Comparison of ENCODE assay signal across 8 cellular contexts in genomic region chr4:1721666-1722550, GRCh38. TPM values are rescaled to one million over a fixed set of nuclear protein-coding genes. Genes with fewer than 3 reads are reported as not detected.
DNase-seq lines count a peak whose midpoint lies in the region; ATAC-seq, FAIRE-seq and TF ChIP-seq lines count a peak whose summit lies in the region.

No MANE protein-coding gene starts in this region.

- no peaks in the 10 kb centered on the region for H3K9me3 Mint-ChIP-seq in T-helper 1 cell treated with Interleukin-12 subunit alpha and Interleukin-12 subunit beta and Interleukin-4 antibody, amounts not matched to agents 30 μg/mL and 1 μg/mL, for 36 hours
- H3K9me3 Mint-ChIP-seq in endothelial cell (ENCODE audit: unreplicated experiment): no peaks in the 10 kb centered on the region

- peaks cover 0 to 4% (median 0%) of the 10 kb centered on the region in 3 donors for H3K36me3 ChIP-seq in pancreas

- no peak for TF ChIP-seq CTCF in endothelial cell (IDR thresholded peaks at IDR 0.05; ENCODE audit: unreplicated experiment)
- TF ChIP-seq CTCF in pancreas (IDR thresholded peaks at IDR 0.05): no peak

- H3K27ac ChIP-seq in pancreas: no peak overlapping the region

- H3K4me1 Mint-ChIP-seq in T-helper 1 cell treated with Interleukin-12 subunit alpha and Interleukin-12 subunit beta and Interleukin-4 antibody, amounts not matched to agents 30 μg/mL and 1 μg/mL, for 36 hours (ENCODE audit: low read depth): peaks cover 45% of the 10 kb centered on the region
- H3K4me1 Mint-ChIP-seq in endothelial cell (ENCODE audit: unreplicated experiment): peaks cover 21% of the 10 kb centered on the region

- H3K9me3 ChIP-seq in pancreas: no peaks in the 10 kb centered on the region

- H3K4me3 ChIP-seq in pancreas: peak overlapping the region; percentile 42 to 71 (median 55)

- DNase-seq in T-helper 1 cell (no peak), NCI-H69 (lab: John Stamatoyannopoulos, UW) (peak; percentile 54), endothelial cell (ENCODE audit: low spot score) (no peak), pancreas (peak in 3 of 6 donors; percentile 51 to 86 (median 77)), globus pallidus (ENCODE audit: low spot score) (no peak), HuH-7.5 (ENCODE audit: low spot score) (no peak)

- ATAC-seq in pancreas (no peak), GM21390 (IDR thresholded peaks at IDR 0.05; ENCODE audit: unreplicated experiment) (no peak)

- 3 to 7% methylated on average over 38 to 61 of the region's 61 CpGs for WGBS in pancreas, 2 donors

- H3K27me3 ChIP-seq in pancreas: no peaks in the 10 kb centered on the region

- H3K4me1 ChIP-seq in pancreas: peaks cover 0 to 29% (median 28%) of the 10 kb centered on the region in 3 donors

- peaks cover 37% of the 10 kb centered on the region for H3K36me3 Mint-ChIP-seq in T-helper 1 cell treated with Interleukin-12 subunit alpha and Interleukin-12 subunit beta and Interleukin-4 antibody, amounts not matched to agents 30 μg/mL and 1 μg/mL, for 36 hours (ENCODE audit: low read depth)
- peaks cover 4% of the 10 kb centered on the region for H3K36me3 Mint-ChIP-seq in endothelial cell (ENCODE audit: low read depth, unreplicated experiment)

- FAIRE-seq in pancreas (lab: Jason Lieb, UNC): no peak

- H3K4me3 Mint-ChIP-seq in T-helper 1 cell treated with Interleukin-12 subunit alpha and Interleukin-12 subunit beta and Interleukin-4 antibody, amounts not matched to agents 30 μg/mL and 1 μg/mL, for 36 hours: peak overlapping the region; percentile 95
- H3K4me3 Mint-ChIP-seq in endothelial cell (ENCODE audit: unreplicated experiment): peak overlapping the region; percentile 91

- H3K27me3 Mint-ChIP-seq in T-helper 1 cell treated with Interleukin-12 subunit alpha and Interleukin-12 subunit beta and Interleukin-4 antibody, amounts not matched to agents 30 μg/mL and 1 μg/mL, for 36 hours (ENCODE audit: low read depth): no peaks in the 10 kb centered on the region
- H3K27me3 Mint-ChIP-seq in endothelial cell (ENCODE audit: unreplicated experiment): peaks cover 16% of the 10 kb centered on the region

- intact Hi-C loops in pancreas (cut with DNase I): no loop called here

- H3K27ac Mint-ChIP-seq in T-helper 1 cell treated with Interleukin-12 subunit alpha and Interleukin-12 subunit beta and Interleukin-4 antibody, amounts not matched to agents 30 μg/mL and 1 μg/mL, for 36 hours: peak overlapping the region; percentile 97
- H3K27ac Mint-ChIP-seq in endothelial cell (ENCODE audit: unreplicated experiment): no peak overlapping the region

RNA-seq across cellular contexts. Expression of gene TACC3, which starts 0.6 kb away (rescaled TPM):
- total RNA-seq in endothelial cell (ENCODE audit: unreplicated experiment) (42.2 TPM), pancreas (1 to 10 TPM in 5 of 6 donors, under 1 TPM in 1; 0.97 to 4.4 (median 2.4) TPM)
- polyA plus RNA-seq in pancreas: 1 to 10 TPM; 4.0 to 4.8 TPM

RNA-seq across cellular contexts. Expression of gene TMEM129, which starts 0.8 kb away (rescaled TPM):
- total RNA-seq in endothelial cell (ENCODE audit: unreplicated experiment) (27.2 TPM), pancreas (10 to 100 TPM; 17.2 to 27.1 (median 18.9) TPM)
- polyA plus RNA-seq in pancreas: 10 to 100 TPM; 25.9 to 32.7 TPM

RNA-seq across cellular contexts. Expression of gene SLBP, which starts 9.8 kb away (rescaled TPM):
- total RNA-seq in endothelial cell (ENCODE audit: unreplicated experiment) (33.2 TPM), pancreas (10 to 100 TPM in 4 of 6 donors, 1 to 10 TPM in 2; 8.7 to 15.8 (median 10.9) TPM)
- 10 to 100 TPM; 10.1 to 20.2 TPM for polyA plus RNA-seq in pancreas

RNA-seq across cellular contexts. Expression of gene FAM53A, which starts 37.8 kb away (rescaled TPM):
- total RNA-seq in endothelial cell (ENCODE audit: unreplicated experiment): 1.8 TPM
- 1 to 10 TPM in 4 of 6 donors, under 1 TPM in 2; 0.60 to 1.4 (median 1.2) TPM for total RNA-seq in pancreas
- polyA plus RNA-seq in pancreas: 1 to 10 TPM; 2.4 to 2.7 TPM
